Comparison of ENCODE assay signal across 8 cellular contexts in genomic region chr7:151059362-151060112, GRCh38. TPM values are rescaled to one million over a fixed set of nuclear protein-coding genes. Genes with fewer than 3 reads are reported as not detected.
DNase-seq lines count a peak whose midpoint lies in the region; ATAC-seq lines count a peak whose summit lies in the region.

Gene SLC4A2, plus strand, starts transcription at chr7:151059589. Its CDS starts 2,399 bp downstream, at chr7:151061988.

- intact Hi-C loops in activated CD4-positive, alpha-beta T cell treated with anti-CD3 and anti-CD28 coated beads, Interleukin-2, amount 10 ng/mL, durations not matched to agents 24 days and 14 days (cut with micrococcal nuclease) = loop anchor here (2.0 kb wide), 2 partner anchors 41 to 49 kb away; no protein-coding TSS in a partner anchor

- no peaks in the 10 kb centered on the region for H3K27me3 Mint-ChIP-seq in activated CD4-positive, alpha-beta T cell treated with anti-CD3 and anti-CD28 coated beads, Interleukin-2, amount 10 ng/mL, durations not matched to agents 24 days and 14 days

- peak; percentile 47 for ATAC-seq in HG02759 (IDR thresholded peaks at IDR 0.05; ENCODE audit: unreplicated experiment)

- peak within 1 kb of the TSS; percentile 99 for H3K4me3 Mint-ChIP-seq in activated CD4-positive, alpha-beta T cell treated with anti-CD3 and anti-CD28 coated beads, Interleukin-2, amount 10 ng/mL, durations not matched to agents 24 days and 14 days

- peak; percentile 58 to 70 for DNase-seq in NCI-H187 (lab: John Stamatoyannopoulos, UW)
- DNase-seq in NCI-H187 treated with DMSO at 0.1 percent for 48 hours (lab: John Stamatoyannopoulos, UW) = no peak
- DNase-seq in NCI-H2227 (lab: John Stamatoyannopoulos, UW; ENCODE audit: unreplicated experiment) = peak; percentile 89
- DNase-seq in activated CD4-positive, alpha-beta T cell treated with anti-CD3 and anti-CD28 coated beads, Interleukin-2, amount 10 ng/mL, durations not matched to agents 24 days and 14 days = peak; percentile 94
- DNase-seq in cortex of kidney (lab: John Stamatoyannopoulos, UW) = peak; percentile 26
- peak; percentile 91 for DNase-seq in left kidney (ENCODE audit: low read depth, low spot score)
- DNase-seq in stimulated activated CD4-positive, alpha-beta T cell treated with anti-CD3 and anti-CD28 coated beads, Interleukin-2, amount 100 ng/mL, for 48 hours = peak; percentile 64 to 65

- H3K9me3 Mint-ChIP-seq in activated CD4-positive, alpha-beta T cell treated with anti-CD3 and anti-CD28 coated beads, Interleukin-2, amount 10 ng/mL, durations not matched to agents 24 days and 14 days = no peaks in the 10 kb centered on the region

- peak within 1 kb of the TSS; percentile 88 for H3K27ac Mint-ChIP-seq in activated CD4-positive, alpha-beta T cell treated with anti-CD3 and anti-CD28 coated beads, Interleukin-2, amount 10 ng/mL, durations not matched to agents 24 days and 14 days

- H3K36me3 Mint-ChIP-seq in activated CD4-positive, alpha-beta T cell treated with anti-CD3 and anti-CD28 coated beads, Interleukin-2, amount 10 ng/mL, durations not matched to agents 24 days and 14 days (ENCODE audit: low read depth) = peaks cover 5% of the 10 kb centered on the region

- H3K4me1 Mint-ChIP-seq in activated CD4-positive, alpha-beta T cell treated with anti-CD3 and anti-CD28 coated beads, Interleukin-2, amount 10 ng/mL, durations not matched to agents 24 days and 14 days = peaks cover 36% of the 10 kb centered on the region

RNA-seq across cellular contexts. Expression of gene SLC4A2, which starts in this region (rescaled TPM):
- 115 and 127 TPM in 2 replicates for total RNA-seq in activated CD4-positive, alpha-beta T cell treated with anti-CD3 and anti-CD28 coated beads, Interleukin-2, amount 10 ng/mL, durations not matched to agents 24 days and 14 days
